In the genomic region with DNA sequence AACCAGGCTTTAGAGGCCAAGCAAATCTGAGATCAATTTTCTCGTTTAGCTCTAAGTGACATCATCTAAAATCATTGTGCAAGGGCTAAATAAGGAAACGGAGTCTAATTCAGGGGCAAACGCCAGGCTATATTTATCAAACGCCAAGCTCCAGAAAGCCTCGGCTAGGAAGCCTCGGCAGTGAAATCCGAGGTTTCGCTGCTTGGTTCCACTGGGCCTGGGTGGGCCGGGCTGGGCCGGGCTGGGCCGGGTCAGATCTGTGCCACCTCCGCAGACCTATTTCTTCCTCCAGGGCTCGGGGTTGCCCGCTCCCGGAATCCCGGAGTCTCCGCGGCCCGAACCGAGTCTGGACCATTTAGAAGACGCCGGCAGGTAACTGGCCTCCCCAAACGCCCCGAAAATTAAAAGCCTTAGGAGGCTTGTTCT, we compare ENCODE assay signal across 11 cellular contexts. TPM values are rescaled to one million over a fixed set of nuclear protein-coding genes. Genes with fewer than 3 reads are reported as not detected.
DNase-seq lines count a peak whose midpoint lies in the region; ATAC-seq and FAIRE-seq lines count a peak whose summit lies in the region.
"Had no signal": no experiment of that assay in that cellular context is flagged by ENCODE, and none has a peak within 500 bp of the region (broad histone marks: within the 10 kb centered on the region; RNA-seq: fewer than 3 reads in every experiment).

No MANE protein-coding gene starts in this region.

- no peaks in the 10 kb centered on the region for H3K79me2 ChIP-seq in GM23248 (ENCODE audit: insufficient read depth)

- H3K27ac Mint-ChIP-seq in activated naive CD4-positive, alpha-beta T cell treated with anti-CD3 and anti-CD28 coated beads, Interleukin-2, amount 50 U/mL, for 72 hours = no peak overlapping the region
- H3K27ac Mint-ChIP-seq: stimulated activated memory B cell treated with anti-CD40 and anti-IgM and Interleukin-4, amounts not matched to agents 10 μg/mL and 1 μg/mL and 100 μg/mL, for 72 hours had no signal

- H2AFZ ChIP-seq in GM23248 = no peak overlapping the region

- DNase-seq in GM23248 (peak; percentile 36), SJSA1 (ENCODE audit: low read depth in 1 of 2, low spot score in 2 of 2) (no peak), GM19239 (ENCODE audit: insufficient read length, low spot score) (no peak), mesenteric fat pad (ENCODE audit: low spot score) (no peak), activated T-cell treated with anti-CD3 and anti-CD28 coated beads for 4 hours (no peak)
- DNase-seq in activated naive CD4-positive, alpha-beta T cell treated with anti-CD3 and anti-CD28 coated beads, Interleukin-2, amount 50 U/mL, for 72 hours (ENCODE audit: low spot score in 2 of 2) = no peak
- DNase-seq: DND-41 had no signal

- H3K27me3 ChIP-seq in GM23248 (replicated peaks; ENCODE audit: insufficient read depth) (peaks cover 96% of the 10 kb centered on the region), SJSA1 (replicated peaks) (peaks cover 55% of the 10 kb centered on the region), rectal smooth muscle tissue (ENCODE audit: control insufficient read depth, insufficient read depth, low read length) (peaks cover 58% of the 10 kb centered on the region)

- H3K9me3 Mint-ChIP-seq in activated naive CD4-positive, alpha-beta T cell treated with anti-CD3 and anti-CD28 coated beads, Interleukin-2, amount 50 U/mL, for 72 hours = peaks cover 0 to 4% of the 10 kb centered on the region in 2 donors

- H3K9me3 ChIP-seq in GM23248 (ENCODE audit: low read depth) (no peaks in the 10 kb centered on the region), SJSA1 (replicated peaks) (no peaks in the 10 kb centered on the region)

- H3F3A ChIP-seq in GM23248 (ENCODE audit: insufficient read depth) = no peaks in the 10 kb centered on the region

- no peak overlapping the region for H3K9ac ChIP-seq in GM23248
- no peak overlapping the region for H3K9ac ChIP-seq in rectal smooth muscle tissue (ENCODE audit: low read length)

- H4K20me1 ChIP-seq in GM23248 (ENCODE audit: insufficient read depth) = no peaks in the 10 kb centered on the region

- no peaks in the 10 kb centered on the region for H3K9me2 ChIP-seq in GM23248 (ENCODE audit: insufficient read depth)

- FAIRE-seq in GM19239 (lab: Jason Lieb, UNC) = no peak
- FAIRE-seq: islet of Langerhans had no signal

- in situ Hi-C loops in GM23248 (cut with MboI) = no loop called here

- H3K4me1 ChIP-seq in GM23248 (ENCODE audit: insufficient read depth) = no peaks in the 10 kb centered on the region
- H3K4me1 ChIP-seq in SJSA1 (replicated peaks) = no peaks in the 10 kb centered on the region
- H3K4me1 ChIP-seq in rectal smooth muscle tissue (ENCODE audit: control insufficient read depth, insufficient read depth, low read length) = no peaks in the 10 kb centered on the region

- ATAC-seq in activated naive CD4-positive, alpha-beta T cell treated with anti-CD3 and anti-CD28 coated beads, Interleukin-2, amount 50 U/mL, for 72 hours = no peak
- ATAC-seq: stimulated activated memory B cell treated with anti-CD40 and anti-IgM and Interleukin-4, amounts not matched to agents 10 μg/mL and 1 μg/mL and 100 μg/mL, for 72 hours had no signal

- WGBS in GM23248 (ENCODE audit: low coverage in 1 of 2, low lambda C conversion rate in 2 of 2, missing lambda C conversion rate in 2 of 2), 2 experiments = 2 to 5% methylated on average over 24 of the region's 24 CpGs

- H3K4me3 ChIP-seq in GM23248 = no peak overlapping the region
- peak overlapping the region; percentile 7; the same call in 1 of the 2 replicates for H3K4me3 ChIP-seq in SJSA1
- peak overlapping the region; percentile 37 for H3K4me3 ChIP-seq in iPS-11a (ENCODE audit: low read depth, low read length)
- H3K4me3 ChIP-seq in rectal smooth muscle tissue (ENCODE audit: low read length) = peak overlapping the region; percentile 18

- peaks cover 17 to 35% of the 10 kb centered on the region in 2 donors for H3K36me3 Mint-ChIP-seq in activated naive CD4-positive, alpha-beta T cell treated with anti-CD3 and anti-CD28 coated beads, Interleukin-2, amount 50 U/mL, for 72 hours
- H3K36me3 Mint-ChIP-seq: stimulated activated memory B cell treated with anti-CD40 and anti-IgM and Interleukin-4, amounts not matched to agents 10 μg/mL and 1 μg/mL and 100 μg/mL, for 72 hours had no signal

- H3K36me3 ChIP-seq in GM23248 (ENCODE audit: low read depth) (no peaks in the 10 kb centered on the region), SJSA1 (no peaks in the 10 kb centered on the region), rectal smooth muscle tissue (ENCODE audit: control insufficient read depth, insufficient read depth, low read length) (no peaks in the 10 kb centered on the region)

- H3K4me2 ChIP-seq in GM23248 (ENCODE audit: unreplicated experiment) = no peak overlapping the region

- no peak overlapping the region for H3K27ac ChIP-seq in GM23248
- H3K27ac ChIP-seq in SJSA1 = no peak overlapping the region
- no peak overlapping the region for H3K27ac ChIP-seq in rectal smooth muscle tissue (ENCODE audit: low read depth, low read length)

RNA-seq across cellular contexts. Expression of gene FEZF1, which starts 0.5 kb away (rescaled TPM):
- not detected in 2 replicates for total RNA-seq in GM23248 (2014; rRNA removed; shearing (Covaris generic))
- not detected in 2 replicates for polyA plus RNA-seq in GM23248 (2016; fragmentation: Nextera tagmentation; extraction: Ambion mirVana)
- not detected in 2 replicates for total RNA-seq in SJSA1 (2014; rRNA removed; shearing (Covaris generic))
- not detected for total RNA-seq in activated naive CD4-positive, alpha-beta T cell treated with anti-CD3 and anti-CD28 coated beads, Interleukin-2, amount 50 U/mL, for 72 hours
- not detected for total RNA-seq in mesenteric fat pad
